Comparison of ENCODE assay signal across 15 cellular contexts in the genomic region with DNA sequence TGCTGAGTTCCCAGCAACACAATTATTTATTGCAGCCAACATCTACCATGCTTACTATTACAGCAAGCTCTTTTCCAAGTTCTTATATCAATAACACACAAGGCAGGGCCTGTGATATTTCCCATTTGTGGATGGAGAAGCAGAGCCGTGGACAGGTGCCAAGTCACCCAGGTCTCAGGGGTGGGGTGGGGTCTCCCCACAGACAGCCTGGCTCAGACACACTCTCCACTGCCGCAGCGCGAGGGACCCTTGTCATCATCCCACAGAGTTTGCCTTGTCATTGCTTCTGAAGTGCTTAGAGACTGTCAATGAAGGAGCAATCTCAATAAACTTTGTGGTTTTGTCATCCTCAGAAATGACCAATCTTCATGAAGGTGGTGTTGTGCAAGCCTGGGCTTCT.
DNase-seq lines count a peak whose midpoint lies in the region; ATAC-seq and TF ChIP-seq lines count a peak whose summit lies in the region.
"Had no signal": no experiment of that assay in that cellular context is flagged by ENCODE, and none has a peak within 500 bp of the region (broad histone marks: within the 10 kb centered on the region; RNA-seq: fewer than 3 reads in every experiment).

No MANE protein-coding gene starts in this region.

- H3K9me3 ChIP-seq in BLaER1 treated with 17β-estradiol and CSF1 and Interleukin-3, amounts not matched to agents 10 nM and 100 nM (replicated peaks in 1 of 11): peaks cover 0 to 14% (median 7%) of the 10 kb centered on the region in 11 experiments; a peak in 10 of 22 replicates
- H3K9me3 ChIP-seq in H9 (ENCODE audit: control insufficient read depth, low read depth, low read length): no peaks in the 10 kb centered on the region
- H3K9me3 ChIP-seq: BE2C, Peyer's patch had no signal

- H3K18ac ChIP-seq in H9 (ENCODE audit: insufficient read length, low read depth, low read length): no peak overlapping the region

- H3K23me2 ChIP-seq in H9 (ENCODE audit: insufficient read length, low read depth, low read length, poor library complexity, severe bottlenecking): no peaks in the 10 kb centered on the region

- no peak overlapping the region for H2BK12ac ChIP-seq in H9 (ENCODE audit: insufficient read length, low read depth, low read length)

- intact Hi-C loops in left colon (cut with DNase I, micrococcal nuclease): no loop called here

- H3K4ac ChIP-seq in H9 (ENCODE audit: low read depth, low read length): no peak overlapping the region

- no peak overlapping the region for H3K23ac ChIP-seq in H9 (ENCODE audit: insufficient read length, low read depth, low read length)

- H2BK120ac ChIP-seq in H9 (ENCODE audit: low read depth, low read length, poor library complexity, severe bottlenecking): no peak overlapping the region

- ATAC-seq in GM18502 (IDR thresholded peaks at IDR 0.05; ENCODE audit: poor library complexity, unreplicated experiment): no peak
- no peak for ATAC-seq in left colon
- ATAC-seq in HG03520 (IDR thresholded peaks at IDR 0.05; ENCODE audit: unreplicated experiment): no peak
- ATAC-seq: SK-N-SH treated with all-trans-retinoic acid at 6 μM for 48 hours had no signal

- no peak overlapping the region for H4K5ac ChIP-seq in H9 (ENCODE audit: insufficient read length, low read depth, low read length)

- no peak overlapping the region for H2BK15ac ChIP-seq in H9 (ENCODE audit: low read depth, low read length)

- H3K9ac ChIP-seq in BLaER1 treated with 17β-estradiol and CSF1 and Interleukin-3, amounts not matched to agents 10 nM and 100 nM: no peak overlapping the region
- H3K9ac ChIP-seq in rectal smooth muscle tissue (ENCODE audit: low read length) (no peak overlapping the region), H9 (ENCODE audit: extremely low read depth, insufficient read length, low read length) (no peak overlapping the region)

- no peaks in the 10 kb centered on the region for H3K36me3 ChIP-seq in BLaER1 treated with 17β-estradiol and CSF1 and Interleukin-3, amounts not matched to agents 10 nM and 100 nM
- H3K36me3 ChIP-seq in rectal smooth muscle tissue (ENCODE audit: control insufficient read depth, insufficient read depth, low read length): no peaks in the 10 kb centered on the region
- H3K36me3 ChIP-seq: Peyer's patch had no signal

- no peaks in the 10 kb centered on the region for H3K27me3 ChIP-seq in BLaER1 treated with 17β-estradiol and CSF1 and Interleukin-3, amounts not matched to agents 10 nM and 100 nM
- H3K27me3 ChIP-seq in rectal smooth muscle tissue (ENCODE audit: control insufficient read depth, insufficient read depth, low read length): no peaks in the 10 kb centered on the region
- H3K27me3 ChIP-seq in H9 (ENCODE audit: insufficient read depth, low read length): no peaks in the 10 kb centered on the region
- H3K27me3 ChIP-seq: BE2C, Peyer's patch had no signal

- H3K4me1 ChIP-seq in BLaER1 treated with 17β-estradiol and CSF1 and Interleukin-3, amounts not matched to agents 10 nM and 100 nM: peaks cover 0 to 92% (median 49%) of the 10 kb centered on the region in 10 experiments; a peak in 17 of 20 replicates
- H3K4me1 ChIP-seq in rectal smooth muscle tissue (ENCODE audit: control insufficient read depth, insufficient read depth, low read length): peaks cover 38% of the 10 kb centered on the region
- peaks cover 13% of the 10 kb centered on the region for H3K4me1 ChIP-seq in H9 (ENCODE audit: insufficient read depth, low read length)
- H3K4me1 ChIP-seq: BE2C, Peyer's patch had no signal

- H4K91ac ChIP-seq in H9 (ENCODE audit: insufficient read length, low read depth, low read length): no peak overlapping the region

- no peak overlapping the region for H3K14ac ChIP-seq in H9 (ENCODE audit: insufficient read depth, low read length)

- H2AK5ac ChIP-seq in H9 (ENCODE audit: insufficient read length, low read length): no peak overlapping the region

- peak overlapping the region in 7 of 11 experiments; percentile 7 to 92 (median 83); a peak in 12 of 22 replicates for H3K4me2 ChIP-seq in BLaER1 treated with 17β-estradiol and CSF1 and Interleukin-3, amounts not matched to agents 10 nM and 100 nM
- no peak overlapping the region for H3K4me2 ChIP-seq in H9 (ENCODE audit: insufficient read depth, insufficient read length, low read length)

- no peaks in the 10 kb centered on the region for H3K79me1 ChIP-seq in H9 (ENCODE audit: insufficient read depth, low read depth, low read length, poor library complexity, severe bottlenecking)

- H4K8ac ChIP-seq in H9 (replicated peaks; ENCODE audit: insufficient read length, low read depth, low read length): no peak overlapping the region

- no peaks in the 10 kb centered on the region; the same call in 1 of the 2 replicates for H3K79me2 ChIP-seq in H9 (ENCODE audit: insufficient read depth, low read length)

- H3K27ac ChIP-seq in BLaER1 treated with 17β-estradiol and CSF1 and Interleukin-3, amounts not matched to agents 10 nM and 100 nM: peak overlapping the region in 5 of 11 experiments; percentile 1 to 88 (median 47); a peak in 8 of 22 replicates
- H3K27ac ChIP-seq in rectal smooth muscle tissue (ENCODE audit: low read depth, low read length) (peak overlapping the region; percentile 92), H9 (ENCODE audit: insufficient read length, low read depth, low read length) (no peak overlapping the region)

- H3K27ac Mint-ChIP-seq in chondrocyte (ENCODE audit: unreplicated experiment) (peak overlapping the region; percentile 78), H9 (peak overlapping the region in 1 of 3 experiments; percentile 85; a peak in 1 of 7 replicates)

- H3K4me3 ChIP-seq in BLaER1 treated with 17β-estradiol and CSF1 and Interleukin-3, amounts not matched to agents 10 nM and 100 nM: no peak overlapping the region
- peak overlapping the region; percentile 18 for H3K4me3 ChIP-seq in rectal smooth muscle tissue (ENCODE audit: low read length)
- H3K4me3 ChIP-seq: Peyer's patch had no signal

- H2BK5ac ChIP-seq in H9 (ENCODE audit: insufficient read length, low read length): no peak overlapping the region

- no peaks in the 10 kb centered on the region for H4K20me1 ChIP-seq in BLaER1 treated with 17β-estradiol and CSF1 and Interleukin-3, amounts not matched to agents 10 nM and 100 nM
- no peaks in the 10 kb centered on the region for H4K20me1 ChIP-seq in H9 (ENCODE audit: control insufficient read depth, insufficient read depth, insufficient read length)

- H3K27me3 Mint-ChIP-seq in chondrocyte (ENCODE audit: low read depth): no peaks in the 10 kb centered on the region
- no peaks in the 10 kb centered on the region; the same call in 1 of the 2 replicates for H3K27me3 Mint-ChIP-seq in H9 (ENCODE audit: low read depth)

- H3K9me3 Mint-ChIP-seq in chondrocyte (ENCODE audit: low read depth) (no peaks in the 10 kb centered on the region), H9 (peaks cover 5 to 10% of the 10 kb centered on the region in 2 experiments; a peak in 4 of 5 replicates)

- WGBS in H9 (ENCODE audit: extremely low coverage, insufficient read length, low lambda C conversion rate): no CpG with 5 or more reads among the region's 4 CpGs

- peaks cover 80% of the 10 kb centered on the region for H3K4me1 Mint-ChIP-seq in chondrocyte (ENCODE audit: low read depth)
- H3K4me1 Mint-ChIP-seq in H9: peaks cover 44 to 62% of the 10 kb centered on the region in 2 experiments

- H3K56ac ChIP-seq in H9 (ENCODE audit: insufficient read length, low read depth, low read length): no peak overlapping the region

- TF ChIP-seq CTCF in chondrocyte (IDR thresholded peaks at IDR 0.05) (no peak), H9 (conservative IDR thresholded peaks at IDR 0.05) (no peak)

- peak; percentile 11 for DNase-seq in M059J (ENCODE audit: low read depth)
- DNase-seq in chondrocyte (ENCODE audit: low spot score): no peak
- no peak for DNase-seq in H9
- no peak for DNase-seq in left colon
- DNase-seq: BE2C, GF-D8, NCI-H146, NCI-H226, Peyer's patch, SHP77 had no signal

- peaks cover 8% of the 10 kb centered on the region for H3K36me3 Mint-ChIP-seq in chondrocyte (ENCODE audit: low read depth)
- H3K36me3 Mint-ChIP-seq in H9 (ENCODE audit: insufficient read depth in 1 of 3, low read depth in 3 of 3): peaks cover 9 to 38% (median 32%) of the 10 kb centered on the region in 3 experiments

- H2AFZ ChIP-seq in H9 (ENCODE audit: low read length): no peak overlapping the region

- no peak overlapping the region for H3T11ph ChIP-seq in H9 (ENCODE audit: low read length)

- H3K4me3 Mint-ChIP-seq in chondrocyte (ENCODE audit: unreplicated experiment) (no peak overlapping the region), H9 (no peak overlapping the region)

- no peak overlapping the region for H2BK20ac ChIP-seq in H9 (ENCODE audit: low read depth, low read length, poor library complexity, severe bottlenecking)
